In the genomic region with DNA sequence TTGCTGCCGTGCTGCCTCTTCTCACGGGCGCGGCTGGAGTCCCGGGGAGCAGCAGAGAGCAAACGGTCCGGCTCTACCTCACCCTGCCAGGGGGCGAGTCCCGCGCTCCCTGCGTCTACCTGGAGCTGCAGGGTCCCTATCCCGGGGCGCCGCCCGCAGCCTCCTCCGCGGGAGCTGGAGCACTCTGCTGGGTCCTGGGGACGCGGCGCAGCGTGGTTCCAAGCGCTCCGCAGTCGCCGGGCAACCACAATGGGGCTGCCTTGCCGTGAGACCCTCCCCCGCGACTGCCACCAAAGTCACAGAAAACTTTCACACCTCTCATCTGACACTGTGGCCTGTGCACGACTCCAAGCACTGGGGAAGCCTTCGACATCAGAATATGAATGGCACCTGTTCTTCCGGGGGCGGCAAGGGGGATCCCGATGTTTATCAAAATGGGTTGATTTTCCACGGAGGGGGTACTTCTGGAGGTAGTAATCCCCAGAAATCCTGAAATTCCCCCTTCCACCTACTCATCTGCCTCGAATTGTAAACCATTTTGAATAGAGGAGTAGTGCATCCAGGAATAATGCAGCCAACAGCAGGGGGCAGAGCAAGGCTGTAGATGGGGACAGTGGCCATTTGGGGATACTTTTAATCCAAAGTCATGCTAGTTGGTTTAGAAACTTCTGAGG, we compare ENCODE assay signal across 8 cellular contexts. TPM values are rescaled to one million over a fixed set of nuclear protein-coding genes. Genes with fewer than 3 reads are reported as not detected.
DNase-seq lines count a peak whose midpoint lies in the region; ATAC-seq and TF ChIP-seq lines count a peak whose summit lies in the region.

A gene (minus strand): TSS at position 186 of the 674 bp plus-strand sequence. CDS start 17,542 bp downstream, outside the sequence.

- H3K9me3 ChIP-seq in NT2/D1 (ENCODE audit: insufficient read depth, low read length) (no peaks in the 10 kb centered on the region), breast epithelium (no peaks in the 10 kb centered on the region)

- no peak within 1 kb of the TSS for H3K27ac ChIP-seq in breast epithelium

- peak within 1 kb of the TSS; percentile 48 for H3K4me3 ChIP-seq in NT2/D1 (ENCODE audit: insufficient read length, low read depth)
- peak within 1 kb of the TSS; percentile 21 to 71 (median 50) for H3K4me3 ChIP-seq in breast epithelium

- peak within 1 kb of the TSS; percentile 61 for H3K9ac ChIP-seq in NT2/D1 (ENCODE audit: insufficient read length, low read depth)

- H3K27me3 ChIP-seq in NT2/D1 (ENCODE audit: insufficient read depth, insufficient read length) (peaks cover 19% of the 10 kb centered on the region), breast epithelium (peaks cover 0 to 10% of the 10 kb centered on the region in 2 donors)

- no peaks in the 10 kb centered on the region for H3K4me1 ChIP-seq in NT2/D1 (ENCODE audit: insufficient read depth, insufficient read length)
- no peaks in the 10 kb centered on the region for H3K4me1 ChIP-seq in breast epithelium

- DNase-seq in Caki2 (ENCODE audit: low read depth) (peak; percentile 20), NT2/D1 (ENCODE audit: low read depth, low spot score) (peak; percentile 23), breast epithelium (ENCODE audit: low spot score in 2 of 2) (peak in 1 of 2 donors; percentile 26), iris pigment epithelial cell (ENCODE audit: low read depth) (peak; percentile 4), LoVo (ENCODE audit: low spot score) (no peak)
- DNase-seq in stimulated activated CD4-positive, alpha-beta T cell treated with anti-CD3 and anti-CD28 coated beads, Interleukin-1b, Interleukin-23, amount 100 ng/mL, for 48 hours = peak; percentile 27

- H3K36me3 ChIP-seq in NT2/D1 (ENCODE audit: insufficient read depth, insufficient read length, low read length) (no peaks in the 10 kb centered on the region), breast epithelium (no peaks in the 10 kb centered on the region)

- TF ChIP-seq CTCF in breast epithelium (IDR thresholded peaks at IDR 0.05) = peak in 2 of 3 donors; percentile 41 to 50

- ATAC-seq in GM19452 (IDR thresholded peaks at IDR 0.05; ENCODE audit: unreplicated experiment) (peak; percentile 44), HG03460 (IDR thresholded peaks at IDR 0.05; ENCODE audit: unreplicated experiment) (peak; percentile 48)

- in situ Hi-C loops in Caki2 (cut with HindIII; ENCODE audit: low pct_unique_long_range_greater_than_20kb, low sequenced_read_pairs) = no loop called here

- no peak for TF ChIP-seq POLR2A in breast epithelium (IDR thresholded peaks at IDR 0.05)

- intact Hi-C loops in breast epithelium (cut with DNase I; ENCODE audit: low total_unique reads) = no loop called here

RNA-seq across cellular contexts. Expression of the gene that starts here (rescaled TPM):
- not detected in 2 replicates for total RNA-seq in Caki2 (2014; rRNA removed; shearing (Covaris generic); ENCODE audit: low replicate concordance)
- 1 to 10 TPM in 1 of 3 donors, not detected in 2; 1.6 TPM for total RNA-seq in breast epithelium

Comparison
In these comparisons a context has a peak if more than half of its experiments do, and no peak if none do; other contexts are left out.
1. Peak in DNase-seq in Caki2; RNA of the gene not detected or under 1 TPM.